In the genomic region with DNA sequence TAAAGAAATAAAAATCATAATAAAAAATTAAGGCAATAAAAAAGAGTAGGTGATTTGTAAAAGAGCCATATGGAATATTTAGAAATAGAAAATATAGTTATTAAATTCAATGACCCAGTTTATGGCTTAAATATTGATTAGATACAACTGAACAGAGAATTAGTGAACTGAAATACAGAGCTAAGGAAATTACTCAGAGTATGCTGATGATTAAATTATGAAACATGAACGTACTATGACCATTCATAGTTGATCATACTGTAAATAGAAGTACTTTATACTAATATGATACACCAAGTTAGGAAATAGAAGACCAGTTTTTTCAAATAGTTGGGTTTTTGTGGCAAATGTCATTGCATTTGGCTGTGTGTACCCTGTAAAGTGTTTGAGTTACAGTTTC, we compare ENCODE assay signal across 1 cellular context.
TF ChIP-seq lines count a peak whose summit lies in the region.

No MANE protein-coding gene starts in this region.

TF ChIP-seq in SK-N-SH, 30 proteins besides CTCF, POLR2A, EP300 and RAD21 (continued from another document):
- TF ChIP-seq, protein P1, sequence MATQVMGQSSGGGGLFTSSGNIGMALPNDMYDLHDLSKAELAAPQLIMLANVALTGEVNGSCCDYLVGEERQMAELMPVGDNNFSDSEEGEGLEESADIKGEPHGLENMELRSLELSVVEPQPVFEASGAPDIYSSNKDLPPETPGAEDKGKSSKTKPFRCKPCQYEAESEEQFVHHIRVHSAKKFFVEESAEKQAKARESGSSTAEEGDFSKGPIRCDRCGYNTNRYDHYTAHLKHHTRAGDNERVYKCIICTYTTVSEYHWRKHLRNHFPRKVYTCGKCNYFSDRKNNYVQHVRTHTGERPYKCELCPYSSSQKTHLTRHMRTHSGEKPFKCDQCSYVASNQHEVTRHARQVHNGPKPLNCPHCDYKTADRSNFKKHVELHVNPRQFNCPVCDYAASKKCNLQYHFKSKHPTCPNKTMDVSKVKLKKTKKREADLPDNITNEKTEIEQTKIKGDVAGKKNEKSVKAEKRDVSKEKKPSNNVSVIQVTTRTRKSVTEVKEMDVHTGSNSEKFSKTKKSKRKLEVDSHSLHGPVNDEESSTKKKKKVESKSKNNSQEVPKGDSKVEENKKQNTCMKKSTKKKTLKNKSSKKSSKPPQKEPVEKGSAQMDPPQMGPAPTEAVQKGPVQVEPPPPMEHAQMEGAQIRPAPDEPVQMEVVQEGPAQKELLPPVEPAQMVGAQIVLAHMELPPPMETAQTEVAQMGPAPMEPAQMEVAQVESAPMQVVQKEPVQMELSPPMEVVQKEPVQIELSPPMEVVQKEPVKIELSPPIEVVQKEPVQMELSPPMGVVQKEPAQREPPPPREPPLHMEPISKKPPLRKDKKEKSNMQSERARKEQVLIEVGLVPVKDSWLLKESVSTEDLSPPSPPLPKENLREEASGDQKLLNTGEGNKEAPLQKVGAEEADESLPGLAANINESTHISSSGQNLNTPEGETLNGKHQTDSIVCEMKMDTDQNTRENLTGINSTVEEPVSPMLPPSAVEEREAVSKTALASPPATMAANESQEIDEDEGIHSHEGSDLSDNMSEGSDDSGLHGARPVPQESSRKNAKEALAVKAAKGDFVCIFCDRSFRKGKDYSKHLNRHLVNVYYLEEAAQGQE (IDR thresholded peaks at IDR 0.05; ENCODE audit: low read depth, low read length) = no peak
- no peak for TF ChIP-seq TCF12 (IDR thresholded peaks at IDR 0.05)
